In genomic region chr1:182601416-182601786, GRCh38 we compare ENCODE assay signal across 8 cellular contexts. TPM values are rescaled to one million over a fixed set of nuclear protein-coding genes. Genes with fewer than 3 reads are reported as not detected.
DNase-seq lines count a peak whose midpoint lies in the region; ATAC-seq and TF ChIP-seq lines count a peak whose summit lies in the region.

No MANE protein-coding gene starts in this region.

- TF ChIP-seq CTCF in GM10266 (IDR thresholded peaks at IDR 0.05; ENCODE audit: control insufficient read depth, insufficient read depth, low read depth, missing control alignments) (peak; percentile 78), osteoblast (IDR thresholded peaks at IDR 0.05; ENCODE audit: extremely low read depth, low read depth, low read length) (peak; percentile 73)

- no peaks in the 10 kb centered on the region for H3K36me3 ChIP-seq in osteoblast (ENCODE audit: insufficient read depth, low read length)

- H3K4me1 ChIP-seq in osteoblast (ENCODE audit: insufficient read depth, low read length), result peaks cover 10% of the 10 kb centered on the region

- peak; percentile 70 for DNase-seq in GM10266 (ENCODE audit: extremely low spot score)
- peak; percentile 97 for DNase-seq in NAMALWA (ENCODE audit: low spot score)
- peak; percentile 66 for DNase-seq in SIG-M5 (lab: John Stamatoyannopoulos, UW)
- DNase-seq in activated naive CD4-positive, alpha-beta T cell treated with Interleukin-2 at 50 U/mL for 16 hours, result peak; percentile 60
- peak; percentile 79 for DNase-seq in globus pallidus (ENCODE audit: low spot score)
- peak; percentile 91 for DNase-seq in osteoblast (ENCODE audit: insufficient read length, low spot score, missing footprints)

- no peak overlapping the region for H3K4me3 ChIP-seq in osteoblast (ENCODE audit: insufficient read depth, low read length)

- no peaks in the 10 kb centered on the region for H4K20me1 ChIP-seq in osteoblast (ENCODE audit: insufficient read depth, low read length)

- ATAC-seq in GM18505 (IDR thresholded peaks at IDR 0.05; ENCODE audit: unreplicated experiment) (no peak), HG03521 (IDR thresholded peaks at IDR 0.05; ENCODE audit: unreplicated experiment) (no peak)

- no peak overlapping the region for H2AFZ ChIP-seq in osteoblast (ENCODE audit: low read length)

- TF ChIP-seq POLR2A in GM18505 (IDR thresholded peaks at IDR 0.05; ENCODE audit: borderline replicate concordance, extremely low read depth, insufficient read depth, insufficient read length), result no peak

- peaks cover 3% of the 10 kb centered on the region for H3K27me3 ChIP-seq in osteoblast (ENCODE audit: insufficient read depth, low read length)

- H3K4me2 ChIP-seq in osteoblast (ENCODE audit: insufficient read depth, low read length), result no peak overlapping the region

- no peak overlapping the region for H3K27ac ChIP-seq in osteoblast (ENCODE audit: low read depth, low read length)

- H3K79me2 ChIP-seq in osteoblast (ENCODE audit: insufficient read depth, low read length), result no peaks in the 10 kb centered on the region

- H3K9me3 ChIP-seq in osteoblast (ENCODE audit: low read depth, low read length), result no peaks in the 10 kb centered on the region

RNA-seq across cellular contexts. Expression of gene RGS16, which starts 2.8 kb away (rescaled TPM):
- under 0.01 and 0.29 TPM in 2 replicates for total RNA-seq in osteoblast

RNA-seq across cellular contexts. Expression of gene RNASEL, which starts 12.3 kb away (rescaled TPM):
- total RNA-seq in osteoblast, result 7.2 and 9.1 TPM in 2 replicates
